ENCODE assay signal across 17 cellular contexts in genomic region chrY:2787600-2787999, GRCh38. TPM values are rescaled to one million over a fixed set of nuclear protein-coding genes. Genes with fewer than 3 reads are reported as not detected.
DNase-seq lines count a peak whose midpoint lies in the region; ATAC-seq and TF ChIP-seq lines count a peak whose summit lies in the region.
"Had no signal": no experiment of that assay in that cellular context is flagged by ENCODE, and none has a peak within 500 bp of the region (broad histone marks: within the 10 kb centered on the region; RNA-seq: fewer than 3 reads in every experiment).

Gene SRY, minus strand, starts transcription at chrY:2787682. Its CDS starts 79 bp downstream, at chrY:2787603.

- peak within 1 kb of the TSS; percentile 28 for H3K4me3 Mint-ChIP-seq in activated naive CD8-positive, alpha-beta T cell treated with anti-CD3 and anti-CD28 coated beads, Interleukin-2, amount 50 U/mL, for 24 hours

- H3K9me3 ChIP-seq in left ventricle myocardium inferior (replicated peaks) (no peaks in the 10 kb centered on the region), thoracic aorta (no peaks in the 10 kb centered on the region)
- H3K9me3 ChIP-seq: thyroid gland had no signal

- peaks cover 31% of the 10 kb centered on the region for H3K27me3 Mint-ChIP-seq in activated naive CD8-positive, alpha-beta T cell treated with anti-CD3 and anti-CD28 coated beads, Interleukin-2, amount 50 U/mL, for 24 hours

- ATAC-seq in Right ventricle myocardium inferior (no peak), thoracic aorta (ENCODE audit: insufficient number of reproducible peaks, low FRiP score, low read depth) (no peak), HG03135 (IDR thresholded peaks at IDR 0.05; ENCODE audit: unreplicated experiment) (no peak), HG03196 (IDR thresholded peaks at IDR 0.05; ENCODE audit: unreplicated experiment) (no peak)
- no peak for ATAC-seq in activated naive CD8-positive, alpha-beta T cell treated with anti-CD3 and anti-CD28 coated beads, Interleukin-2, amount 50 U/mL, for 24 hours
- ATAC-seq: activated naive CD4-positive, alpha-beta T cell treated with anti-CD3 and anti-CD28 coated beads, Interleukin-2, amount 50 U/mL, for 72 hours; esophagus mucosa; left lobe of liver had no signal

- no peak within 1 kb of the TSS for H3K27ac Mint-ChIP-seq in activated naive CD8-positive, alpha-beta T cell treated with anti-CD3 and anti-CD28 coated beads, Interleukin-2, amount 50 U/mL, for 24 hours
- H3K27ac Mint-ChIP-seq: activated naive CD4-positive, alpha-beta T cell treated with anti-CD3 and anti-CD28 coated beads, Interleukin-2, amount 50 U/mL, for 72 hours; naive B cell had no signal

- H3K4me3 ChIP-seq in left ventricle myocardium inferior (peak within 1 kb of the TSS; percentile 44), iPS-11a (ENCODE audit: low read depth, low read length) (peak within 1 kb of the TSS; percentile 82), thoracic aorta (peak within 1 kb of the TSS; percentile 42)
- H3K4me3 ChIP-seq: hepatocyte, thyroid gland had no signal

- no peaks in the 10 kb centered on the region for H3K4me1 ChIP-seq in left ventricle myocardium inferior
- no peaks in the 10 kb centered on the region for H3K4me1 ChIP-seq in thoracic aorta (ENCODE audit: control insufficient read depth in 1 of 2, low read depth in 2 of 2)
- H3K4me1 ChIP-seq: thyroid gland had no signal

- H3K27ac ChIP-seq in left ventricle myocardium inferior (replicated peaks) (no peak within 1 kb of the TSS), thoracic aorta (no peak within 1 kb of the TSS)
- H3K27ac ChIP-seq: hepatocyte, thyroid gland had no signal

- intact Hi-C loops in left ventricle myocardium inferior (cut with micrococcal nuclease): no loop called here
- intact Hi-C loops in Right ventricle myocardium inferior (cut with DNase I): no loop called here

- no peaks in the 10 kb centered on the region for H3K36me3 Mint-ChIP-seq in activated naive CD8-positive, alpha-beta T cell treated with anti-CD3 and anti-CD28 coated beads, Interleukin-2, amount 50 U/mL, for 24 hours (ENCODE audit: low read depth)
- H3K36me3 Mint-ChIP-seq: naive B cell had no signal

- H3K4me1 Mint-ChIP-seq in activated naive CD8-positive, alpha-beta T cell treated with anti-CD3 and anti-CD28 coated beads, Interleukin-2, amount 50 U/mL, for 24 hours: peaks cover 6% of the 10 kb centered on the region

- DNase-seq in left ventricle myocardium inferior (no peak), Right ventricle myocardium inferior (ENCODE audit: missing footprints) (no peak), thoracic aorta (ENCODE audit: low spot score) (no peak), ACHN (no peak)
- no peak for DNase-seq in activated naive CD8-positive, alpha-beta T cell treated with anti-CD3 and anti-CD28 coated beads, Interleukin-2, amount 50 U/mL, for 24 hours
- DNase-seq: naive B cell, NCI-H146, NCI-H510A, thyroid gland had no signal

- TF ChIP-seq CTCF in left ventricle myocardium inferior (IDR thresholded peaks at IDR 0.05; ENCODE audit: borderline replicate concordance) (no peak), thoracic aorta (IDR thresholded peaks at IDR 0.05) (no peak)

- in situ Hi-C loops in ACHN (cut with HindIII; ENCODE audit: low pct_ligation_motif_present, low pct_unique_long_range_greater_than_20kb, low sequenced_read_pairs): no loop called here

- no peaks in the 10 kb centered on the region for H3K9me3 Mint-ChIP-seq in activated naive CD8-positive, alpha-beta T cell treated with anti-CD3 and anti-CD28 coated beads, Interleukin-2, amount 50 U/mL, for 24 hours
- H3K9me3 Mint-ChIP-seq: activated naive CD4-positive, alpha-beta T cell treated with anti-CD3 and anti-CD28 coated beads, Interleukin-2, amount 50 U/mL, for 72 hours; naive B cell had no signal

- H3K27me3 ChIP-seq in left ventricle myocardium inferior (ENCODE audit: low read depth) (peaks cover 67% of the 10 kb centered on the region), thoracic aorta (replicated peaks; ENCODE audit: insufficient read depth) (no peaks in the 10 kb centered on the region)
- H3K27me3 ChIP-seq: hepatocyte, thyroid gland had no signal

- H3K36me3 ChIP-seq in left ventricle myocardium inferior: no peaks in the 10 kb centered on the region
- H3K36me3 ChIP-seq in thoracic aorta: no peaks in the 10 kb centered on the region
- H3K36me3 ChIP-seq: thyroid gland had no signal

RNA-seq across cellular contexts. Expression of gene SRY, which starts in this region (rescaled TPM):
- total RNA-seq in left ventricle myocardium inferior: not detected
- not detected for total RNA-seq in Right ventricle myocardium inferior
- not detected for total RNA-seq in thoracic aorta
- total RNA-seq: activated naive CD4-positive, alpha-beta T cell treated with anti-CD3 and anti-CD28 coated beads, Interleukin-2, amount 50 U/mL, for 72 hours; cardiac septum; esophagus mucosa; hepatocyte; left lobe of liver; thyroid gland had no signal
